1 cellular context compared by ENCODE assay signal in the genomic region with DNA sequence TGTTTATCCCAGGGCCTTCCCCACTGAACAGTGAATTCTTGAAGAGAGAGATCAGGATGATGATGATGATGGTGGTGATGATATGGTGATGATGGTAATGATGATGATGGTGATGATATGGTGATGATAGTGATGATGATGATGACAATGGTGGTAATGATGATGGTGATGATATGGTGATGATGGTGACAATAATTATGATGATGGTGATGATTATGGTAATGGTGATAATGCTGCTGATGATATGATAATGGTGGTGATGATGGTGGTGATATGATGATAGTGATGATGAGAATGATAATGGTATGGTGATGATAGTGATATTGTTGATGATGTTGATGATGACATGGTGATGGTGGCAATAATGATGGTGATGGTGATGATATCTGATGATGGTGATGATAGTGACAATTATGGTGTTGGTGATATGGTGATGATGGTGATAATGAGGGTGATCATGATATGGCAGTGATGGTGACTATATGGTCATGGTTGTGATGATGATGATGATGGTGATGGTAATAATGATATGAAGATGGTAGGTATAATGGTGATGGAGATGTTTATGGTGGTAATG.
TF ChIP-seq lines count a peak whose summit lies in the region.

No MANE protein-coding gene starts in this region.

TF ChIP-seq in HEK293, 187 proteins besides CTCF, POLR2A, EP300 and RAD21 (continued from another document):
- TF ChIP-seq, protein P1, sequence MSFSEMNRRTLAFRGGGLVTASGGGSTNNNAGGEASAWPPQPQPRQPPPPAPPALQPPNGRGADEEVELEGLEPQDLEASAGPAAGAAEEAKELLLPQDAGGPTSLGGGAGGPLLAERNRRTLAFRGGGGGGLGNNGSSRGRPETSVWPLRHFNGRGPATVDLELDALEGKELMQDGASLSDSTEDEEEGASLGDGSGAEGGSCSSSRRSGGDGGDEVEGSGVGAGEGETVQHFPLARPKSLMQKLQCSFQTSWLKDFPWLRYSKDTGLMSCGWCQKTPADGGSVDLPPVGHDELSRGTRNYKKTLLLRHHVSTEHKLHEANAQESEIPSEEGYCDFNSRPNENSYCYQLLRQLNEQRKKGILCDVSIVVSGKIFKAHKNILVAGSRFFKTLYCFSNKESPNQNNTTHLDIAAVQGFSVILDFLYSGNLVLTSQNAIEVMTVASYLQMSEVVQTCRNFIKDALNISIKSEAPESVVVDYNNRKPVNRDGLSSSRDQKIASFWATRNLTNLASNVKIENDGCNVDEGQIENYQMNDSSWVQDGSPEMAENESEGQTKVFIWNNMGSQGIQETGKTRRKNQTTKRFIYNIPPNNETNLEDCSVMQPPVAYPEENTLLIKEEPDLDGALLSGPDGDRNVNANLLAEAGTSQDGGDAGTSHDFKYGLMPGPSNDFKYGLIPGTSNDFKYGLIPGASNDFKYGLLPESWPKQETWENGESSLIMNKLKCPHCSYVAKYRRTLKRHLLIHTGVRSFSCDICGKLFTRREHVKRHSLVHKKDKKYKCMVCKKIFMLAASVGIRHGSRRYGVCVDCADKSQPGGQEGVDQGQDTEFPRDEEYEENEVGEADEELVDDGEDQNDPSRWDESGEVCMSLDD (tag by site-specific recombination; IDR thresholded peaks at IDR 0.05): no peak
- TF ChIP-seq, protein P2, sequence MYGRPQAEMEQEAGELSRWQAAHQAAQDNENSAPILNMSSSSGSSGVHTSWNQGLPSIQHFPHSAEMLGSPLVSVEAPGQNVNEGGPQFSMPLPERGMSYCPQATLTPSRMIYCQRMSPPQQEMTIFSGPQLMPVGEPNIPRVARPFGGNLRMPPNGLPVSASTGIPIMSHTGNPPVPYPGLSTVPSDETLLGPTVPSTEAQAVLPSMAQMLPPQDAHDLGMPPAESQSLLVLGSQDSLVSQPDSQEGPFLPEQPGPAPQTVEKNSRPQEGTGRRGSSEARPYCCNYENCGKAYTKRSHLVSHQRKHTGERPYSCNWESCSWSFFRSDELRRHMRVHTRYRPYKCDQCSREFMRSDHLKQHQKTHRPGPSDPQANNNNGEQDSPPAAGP (tag by site-specific recombination; IDR thresholded peaks at IDR 0.05): no peak
- TF ChIP-seq ZNF266 (tag by site-specific recombination; IDR thresholded peaks at IDR 0.05; ENCODE audit: low read depth) (peak; percentile 29; the same call in 1 of the 2 replicates), ZNF292 (tag by site-specific recombination; IDR thresholded peaks at IDR 0.05; ENCODE audit: borderline replicate concordance, low read depth) (0 out of 2 replicates have a peak, but pooled peaks have one; percentile 5), ZNF223 (tag by site-specific recombination; IDR thresholded peaks at IDR 0.05) (no peak), ZNF354C (tag by site-specific recombination; IDR thresholded peaks at IDR 0.05; ENCODE audit: borderline replicate concordance, low read depth) (no peak), ZNF548 (tag by site-specific recombination; IDR thresholded peaks at IDR 0.05) (no peak), ZNF768 (tag by site-specific recombination; IDR thresholded peaks at IDR 0.05) (no peak), ZNF324 (tag by site-specific recombination; IDR thresholded peaks at IDR 0.05) (no peak), ZNF658 (tag by site-specific recombination; IDR thresholded peaks at IDR 0.05) (0 out of 2 replicates have a peak, but pooled peaks have one; percentile 50)
- TF ChIP-seq, protein P3, sequence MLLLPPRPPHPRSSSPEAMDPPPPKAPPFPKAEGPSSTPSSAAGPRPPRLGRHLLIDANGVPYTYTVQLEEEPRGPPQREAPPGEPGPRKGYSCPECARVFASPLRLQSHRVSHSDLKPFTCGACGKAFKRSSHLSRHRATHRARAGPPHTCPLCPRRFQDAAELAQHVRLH (tag by site-specific recombination; IDR thresholded peaks at IDR 0.05): no peak
- TF ChIP-seq, protein P4, sequence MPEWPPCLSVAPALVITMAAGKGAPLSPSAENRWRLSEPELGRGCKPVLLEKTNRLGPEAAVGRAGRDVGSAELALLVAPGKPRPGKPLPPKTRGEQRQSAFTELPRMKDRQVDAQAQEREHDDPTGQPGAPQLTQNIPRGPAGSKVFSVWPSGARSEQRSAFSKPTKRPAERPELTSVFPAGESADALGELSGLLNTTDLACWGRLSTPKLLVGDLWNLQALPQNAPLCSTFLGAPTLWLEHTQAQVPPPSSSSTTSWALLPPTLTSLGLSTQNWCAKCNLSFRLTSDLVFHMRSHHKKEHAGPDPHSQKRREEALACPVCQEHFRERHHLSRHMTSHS (tag by site-specific recombination; IDR thresholded peaks at IDR 0.05): no peak
- TF ChIP-seq, protein P5, sequence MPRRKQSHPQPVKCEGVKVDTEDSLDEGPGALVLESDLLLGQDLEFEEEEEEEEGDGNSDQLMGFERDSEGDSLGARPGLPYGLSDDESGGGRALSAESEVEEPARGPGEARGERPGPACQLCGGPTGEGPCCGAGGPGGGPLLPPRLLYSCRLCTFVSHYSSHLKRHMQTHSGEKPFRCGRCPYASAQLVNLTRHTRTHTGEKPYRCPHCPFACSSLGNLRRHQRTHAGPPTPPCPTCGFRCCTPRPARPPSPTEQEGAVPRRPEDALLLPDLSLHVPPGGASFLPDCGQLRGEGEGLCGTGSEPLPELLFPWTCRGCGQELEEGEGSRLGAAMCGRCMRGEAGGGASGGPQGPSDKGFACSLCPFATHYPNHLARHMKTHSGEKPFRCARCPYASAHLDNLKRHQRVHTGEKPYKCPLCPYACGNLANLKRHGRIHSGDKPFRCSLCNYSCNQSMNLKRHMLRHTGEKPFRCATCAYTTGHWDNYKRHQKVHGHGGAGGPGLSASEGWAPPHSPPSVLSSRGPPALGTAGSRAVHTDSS (tag by site-specific recombination; IDR thresholded peaks at IDR 0.05): peak; percentile 86
TF ChIP-seq in HEK293: peak in this region for 9.
